29 cellular contexts compared by ENCODE assay signal in the genomic region with DNA sequence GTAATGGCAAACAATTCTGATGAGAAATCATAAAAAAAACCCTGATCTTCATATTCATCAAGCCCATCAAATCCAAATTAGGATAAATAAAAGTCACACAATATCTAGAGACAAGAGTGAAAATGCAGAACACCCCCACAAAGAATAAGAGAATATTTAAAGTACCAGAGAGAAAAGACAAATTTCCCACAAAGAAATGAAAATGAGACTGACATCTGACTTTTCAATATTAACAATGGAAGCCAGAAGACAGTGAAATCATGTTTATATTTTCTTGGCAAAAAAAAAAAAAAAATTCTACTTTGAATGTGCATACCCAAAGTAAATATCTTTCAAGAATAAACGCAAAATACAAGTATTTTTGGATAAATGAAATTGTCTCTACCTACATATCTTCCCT.
"Had no signal": no experiment of that assay in that cellular context is flagged by ENCODE, and none has a peak within 500 bp of the region (broad histone marks: within the 10 kb centered on the region; RNA-seq: fewer than 3 reads in every experiment).

No MANE protein-coding gene starts in this region.

- DNase-seq: stimulated activated CD4-positive, alpha-beta T cell treated with anti-CD3 and anti-CD28 coated beads, Interleukin-2, amount 100 ng/mL, for 48 hours; stimulated activated CD4-positive, alpha-beta T cell treated with anti-CD3 and anti-CD28 coated beads, Interleukin-4, amount 100 ng/mL, for 1 hour; stimulated activated CD4-positive, alpha-beta T cell treated with anti-CD3 and anti-CD28 coated beads, Interleukin-4, amount 100 ng/mL, for 24 hours; stimulated activated CD4-positive, alpha-beta T cell treated with anti-CD3 and anti-CD28 coated beads, Interleukin-4, amount 100 ng/mL, for 4 hours; stimulated activated CD8-positive, alpha-beta memory T cell treated with anti-CD3 and anti-CD28 coated beads, Interleukin-4, amount 100 ng/mL, for 48 hours; stimulated activated naive B cell treated with anti-CD40 and anti-IgM and Interleukin-4, amounts not matched to agents 10 μg/mL and 1 μg/mL and 100 μg/mL, for 72 hours; stimulated activated naive CD4-positive, alpha-beta T cell; stimulated activated naive CD4-positive, alpha-beta T cell treated with Interleukin-2 at 50 U/mL for 16 hours; stimulated activated naive CD8-positive, alpha-beta T cell treated with anti-CD3 and anti-CD28 coated beads, Interleukin-15, amount 100 ng/mL, for 72 hours; stimulated activated naive CD8-positive, alpha-beta T cell treated with anti-CD3 and anti-CD28 coated beads, Interleukin-15, Interleukin-2, amounts not matched to agents 100 U/mL and 50 U/mL, for 24 hours; stomach; substantia nigra; testis; thyroid gland; tibial artery; transverse colon; trophoblast cell; upper lobe of left lung; upper lobe of right lung; uterus had no signal

- H3K36me3 Mint-ChIP-seq: stimulated activated effector memory CD8-positive, alpha-beta T cell treated with anti-CD3 and anti-CD28 coated beads, Interleukin-12 subunit alpha, Interleukin-12 subunit beta, amount 100 ng/mL, for 72 hours; stimulated activated memory B cell treated with anti-CD40 and anti-IgM and Interleukin-4, amounts not matched to agents 10 μg/mL and 1 μg/mL and 100 μg/mL, for 72 hours; stimulated activated naive B cell treated with anti-CD40 and anti-IgM and Interleukin-4, amounts not matched to agents 10 μg/mL and 1 μg/mL and 100 μg/mL, for 72 hours had no signal

- H3K27me3 Mint-ChIP-seq: stimulated activated memory B cell treated with anti-CD40 and anti-IgM and Interleukin-4, amounts not matched to agents 10 μg/mL and 1 μg/mL and 100 μg/mL, for 72 hours; stimulated activated naive CD8-positive, alpha-beta T cell treated with anti-CD3 and anti-CD28 coated beads, Interleukin-15, amount 100 ng/mL, for 72 hours had no signal

- H3K27ac ChIP-seq: stomach, suprapubic skin, testis, thoracic aorta, thyroid gland, tibial artery, tibial nerve, transverse colon, upper lobe of left lung, upper lobe of right lung, uterus, vagina had no signal

- ATAC-seq: stimulated activated effector memory CD8-positive, alpha-beta T cell treated with anti-CD3 and anti-CD28 coated beads, Interleukin-12 subunit alpha, Interleukin-12 subunit beta, amount 100 ng/mL, for 72 hours; stimulated activated memory B cell treated with anti-CD40 and anti-IgM and Interleukin-4, amounts not matched to agents 10 μg/mL and 1 μg/mL and 100 μg/mL, for 72 hours; stimulated activated naive B cell treated with anti-CD40 and anti-IgM and Interleukin-4, amounts not matched to agents 10 μg/mL and 1 μg/mL and 100 μg/mL, for 72 hours; stimulated activated naive CD8-positive, alpha-beta T cell treated with anti-CD3 and anti-CD28 coated beads, Interleukin-15, amount 100 ng/mL, for 72 hours; stimulated activated naive CD8-positive, alpha-beta T cell treated with anti-CD3 and anti-CD28 coated beads, Interleukin-15, Interleukin-2, amounts not matched to agents 100 U/mL and 50 U/mL, for 24 hours; upper lobe of right lung had no signal

- H3K4me1 Mint-ChIP-seq: stimulated activated effector memory CD8-positive, alpha-beta T cell treated with anti-CD3 and anti-CD28 coated beads, Interleukin-12 subunit alpha, Interleukin-12 subunit beta, amount 100 ng/mL, for 72 hours; stimulated activated memory B cell treated with anti-CD40 and anti-IgM and Interleukin-4, amounts not matched to agents 10 μg/mL and 1 μg/mL and 100 μg/mL, for 72 hours; stimulated activated naive B cell treated with anti-CD40 and anti-IgM and Interleukin-4, amounts not matched to agents 10 μg/mL and 1 μg/mL and 100 μg/mL, for 72 hours; stimulated activated naive CD8-positive, alpha-beta T cell treated with anti-CD3 and anti-CD28 coated beads, Interleukin-15, amount 100 ng/mL, for 72 hours had no signal

- H3K9me3 ChIP-seq: testis, thyroid gland, tibial artery, upper lobe of right lung, vagina had no signal

- H3K4me3 Mint-ChIP-seq: stimulated activated effector memory CD8-positive, alpha-beta T cell treated with anti-CD3 and anti-CD28 coated beads, Interleukin-12 subunit alpha, Interleukin-12 subunit beta, amount 100 ng/mL, for 72 hours; stimulated activated memory B cell treated with anti-CD40 and anti-IgM and Interleukin-4, amounts not matched to agents 10 μg/mL and 1 μg/mL and 100 μg/mL, for 72 hours; stimulated activated naive B cell treated with anti-CD40 and anti-IgM and Interleukin-4, amounts not matched to agents 10 μg/mL and 1 μg/mL and 100 μg/mL, for 72 hours; stimulated activated naive CD8-positive, alpha-beta T cell treated with anti-CD3 and anti-CD28 coated beads, Interleukin-15, amount 100 ng/mL, for 72 hours; stimulated activated naive CD8-positive, alpha-beta T cell treated with anti-CD3 and anti-CD28 coated beads, Interleukin-15, Interleukin-2, amounts not matched to agents 100 ng/mL and 50 ng/mL, for 24 hours; type B pancreatic cell had no signal

- FAIRE-seq: urothelium cell line had no signal

- H3K36me3 ChIP-seq: stomach, suprapubic skin, thoracic aorta, thyroid gland, tibial artery, tibial nerve, transverse colon, upper lobe of left lung, upper lobe of right lung, uterus, vagina had no signal

- H3K27me3 ChIP-seq: suprapubic skin, testis, thyroid gland, tibial nerve, transverse colon, upper lobe of left lung, upper lobe of right lung, uterus, vagina had no signal

- H3K27ac Mint-ChIP-seq: stimulated activated effector memory CD8-positive, alpha-beta T cell treated with anti-CD3 and anti-CD28 coated beads, Interleukin-12 subunit alpha, Interleukin-12 subunit beta, amount 100 ng/mL, for 72 hours; stimulated activated memory B cell treated with anti-CD40 and anti-IgM and Interleukin-4, amounts not matched to agents 10 μg/mL and 1 μg/mL and 100 μg/mL, for 72 hours; stimulated activated naive B cell treated with anti-CD40 and anti-IgM and Interleukin-4, amounts not matched to agents 10 μg/mL and 1 μg/mL and 100 μg/mL, for 72 hours; stimulated activated naive CD8-positive, alpha-beta T cell treated with anti-CD3 and anti-CD28 coated beads, Interleukin-15, amount 100 ng/mL, for 72 hours; stimulated activated naive CD8-positive, alpha-beta T cell treated with anti-CD3 and anti-CD28 coated beads, Interleukin-15, Interleukin-2, amounts not matched to agents 100 ng/mL and 50 ng/mL, for 24 hours; type B pancreatic cell had no signal

- H3K4me3 ChIP-seq: stomach, suprapubic skin, testis, thoracic aorta, thyroid gland, tibial artery, tibial nerve, transverse colon, upper lobe of left lung, upper lobe of right lung, uterus, vagina had no signal

- H3K4me1 ChIP-seq: stomach, suprapubic skin, testis, thyroid gland, upper lobe of right lung, uterus, vagina had no signal
